ENCODE assay signal across 26 cellular contexts in the genomic region with DNA sequence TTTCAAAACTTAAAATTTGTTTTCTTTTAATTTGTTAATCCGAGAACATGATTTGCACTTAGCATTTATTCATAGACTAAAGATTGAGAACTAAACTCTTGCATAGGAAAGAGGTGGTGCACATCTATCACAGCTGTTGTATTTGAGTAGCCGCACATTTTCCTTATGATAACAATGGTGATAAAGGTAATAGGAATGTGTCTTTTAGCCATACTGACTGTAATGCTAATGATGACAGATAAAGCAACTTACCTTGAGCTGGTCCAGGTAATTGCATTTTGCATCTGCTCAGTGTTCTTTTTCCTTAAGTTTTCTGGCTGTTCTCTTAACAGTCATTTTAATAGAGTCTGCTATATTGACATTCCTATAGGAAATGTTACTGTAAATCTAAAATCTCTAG.
"Had no signal": no experiment of that assay in that cellular context is flagged by ENCODE, and none has a peak within 500 bp of the region (broad histone marks: within the 10 kb centered on the region; RNA-seq: fewer than 3 reads in every experiment).

No MANE protein-coding gene starts in this region.

- H3K36me3 ChIP-seq: uterus had no signal

- H3K27me3 ChIP-seq: dorsolateral prefrontal cortex, gastrocnemius medialis, pancreas, right lobe of liver, suprapubic skin, transverse colon, upper lobe of right lung, uterus had no signal

- FAIRE-seq: colon, endothelial cell of umbilical vein, kidney, pancreas had no signal

- H3K9me3 ChIP-seq: gastrocnemius medialis, pancreas, right lobe of liver, suprapubic skin, transverse colon, upper lobe of right lung, uterus had no signal

- ATAC-seq: gastrocnemius medialis; left lobe of liver; natural killer cell; pancreas; right lobe of liver; stimulated activated naive CD8-positive, alpha-beta T cell treated with anti-CD3 and anti-CD28 coated beads, Interleukin-15, amount 100 ng/mL, for 72 hours; upper lobe of right lung had no signal

- DNase-seq: dorsolateral prefrontal cortex; effector CD8-positive, alpha-beta T cell; endodermal cell; gastrocnemius medialis; head of caudate nucleus; kidney; natural killer cell; occipital lobe; pancreas; retina; right lobe of liver; stimulated activated CD4-positive, alpha-beta T cell treated with anti-CD3 and anti-CD28 coated beads, Interleukin-12 subunit alpha, Interleukin-12 subunit beta, amount 100 ng/mL, for 4 hours; stimulated activated CD4-positive, alpha-beta T cell treated with anti-CD3 and anti-CD28 coated beads, Interleukin-1b, Interleukin-23, amount 100 ng/mL, for 48 hours; stimulated activated CD4-positive, alpha-beta T cell treated with anti-CD3 and anti-CD28 coated beads, Interleukin-4, amount 100 ng/mL, for 1 hour; stimulated activated CD8-positive, alpha-beta memory T cell treated with anti-CD3 and anti-CD28 coated beads, Interleukin-4, amount 100 ng/mL, for 48 hours; stimulated activated naive CD4-positive, alpha-beta T cell; stimulated activated naive CD8-positive, alpha-beta T cell treated with anti-CD3 and anti-CD28 coated beads, Interleukin-15, amount 100 ng/mL, for 72 hours; transverse colon; upper lobe of right lung; uterus had no signal

- H3K4me1 ChIP-seq: gastrocnemius medialis, pancreas, upper lobe of right lung, uterus had no signal

- H3K4me2 ChIP-seq: smooth muscle cell had no signal

- H3K27ac ChIP-seq: dorsolateral prefrontal cortex, gastrocnemius medialis, pancreas, right lobe of liver, suprapubic skin, transverse colon, upper lobe of right lung, uterus had no signal

- H3K4me3 ChIP-seq: dorsolateral prefrontal cortex, gastrocnemius medialis, lung, pancreas, right lobe of liver, smooth muscle cell, suprapubic skin, transverse colon, upper lobe of right lung, uterus had no signal
